8 cellular contexts compared by ENCODE assay signal in the genomic region with DNA sequence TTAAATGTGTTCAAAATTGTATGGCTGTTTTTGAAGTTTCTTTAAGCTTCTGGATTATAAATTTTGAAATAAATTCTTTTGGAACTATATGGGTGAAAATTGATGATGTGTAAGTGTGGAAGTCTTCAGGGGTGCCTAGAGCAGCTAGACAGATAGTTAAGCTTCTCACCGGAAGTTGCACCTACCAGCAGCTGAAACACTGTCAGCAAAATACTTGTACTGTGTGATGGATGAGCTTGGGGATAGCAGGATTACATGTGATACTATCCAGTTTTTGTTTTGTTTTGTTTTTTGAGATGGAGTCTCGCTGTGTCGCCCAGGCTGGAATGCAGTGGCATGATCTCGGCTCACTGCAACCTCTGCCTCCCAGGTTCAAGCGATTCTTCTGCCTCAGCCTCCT. TPM values are rescaled to one million over a fixed set of nuclear protein-coding genes. Genes with fewer than 3 reads are reported as not detected.
DNase-seq lines count a peak whose midpoint lies in the region; ATAC-seq and TF ChIP-seq lines count a peak whose summit lies in the region.
"Not testable (repeated sequence)": the region's sequence is repeated elsewhere in the genome, so short reads cannot be mapped to it uniquely, and the experiment has no call there.

No MANE protein-coding gene starts in this region.

- not testable (repeated sequence) for H3K4me3 ChIP-seq in CD8-positive, alpha-beta T cell (ENCODE audit: low read depth, low read length)

- TF ChIP-seq CTCF in CD8-positive, alpha-beta T cell (IDR thresholded peaks at IDR 0.05); natural killer cell (IDR thresholded peaks at IDR 0.05): not testable (repeated sequence)

- H3K27me3 Mint-ChIP-seq in CD8-positive, alpha-beta T cell (ENCODE audit: low read depth); activated CD4-positive, alpha-beta T cell treated with anti-CD3 and anti-CD28 coated beads for 36 hours; activated CD8-positive, alpha-beta T cell treated with anti-CD3 and anti-CD28 coated beads, Interleukin-2, amount 10 ng/mL, durations not matched to agents 7 days and 5 days (ENCODE audit: low read depth); activated T-helper 1 cell treated with anti-CD3 and anti-CD28 coated beads, Interleukin-12 subunit alpha, Interleukin-12 subunit beta, Interleukin-2, Interleukin-4 antibody, amounts not matched to agents 30 ng/mL and 10 ng/mL and 1 ng/mL, durations not matched to agents 14 hours and 24 hours and 36 hours (ENCODE audit: insufficient read depth); activated naive CD4-positive, alpha-beta T cell treated with anti-CD3 and anti-CD28 coated beads, Interleukin-2, amount 50 U/mL, for 24 hours; central memory CD8-positive, alpha-beta T cell; natural killer cell (ENCODE audit: low read depth in 2 of 2); stimulated activated naive CD8-positive, alpha-beta T cell treated with anti-CD3 and anti-CD28 coated beads, Interleukin-15, amount 100 ng/mL, for 72 hours: not testable (repeated sequence)

- H3K27me3 ChIP-seq in CD8-positive, alpha-beta T cell (ENCODE audit: insufficient read depth, low read length), result not testable (repeated sequence)

- peaks cover 10% of the 10 kb centered on the region for H3K36me3 ChIP-seq in CD8-positive, alpha-beta T cell (ENCODE audit: insufficient read depth, low read length)

- peak in 1 of 7 experiments; percentile 37 for DNase-seq in CD8-positive, alpha-beta T cell
- DNase-seq in activated CD4-positive, alpha-beta T cell treated with anti-CD3 and anti-CD28 coated beads for 36 hours; activated T-helper 1 cell treated with anti-CD3 and anti-CD28 coated beads, Interleukin-12 subunit alpha, Interleukin-12 subunit beta, Interleukin-2, Interleukin-4 antibody, amounts not matched to agents 30 ng/mL and 10 ng/mL and 1 ng/mL, durations not matched to agents 14 hours and 24 hours and 36 hours (ENCODE audit: low spot score); natural killer cell; stimulated activated naive CD8-positive, alpha-beta T cell treated with anti-CD3 and anti-CD28 coated beads, Interleukin-15, amount 100 ng/mL, for 72 hours: not testable (repeated sequence)
- DNase-seq in activated CD8-positive, alpha-beta T cell treated with anti-CD3 and anti-CD28 coated beads, Interleukin-2, amount 10 ng/mL, durations not matched to agents 7 days and 5 days, result peak; percentile 40
- peak in 1 of 2 donors; percentile 13 for DNase-seq in central memory CD8-positive, alpha-beta T cell (ENCODE audit: low spot score in 2 of 2)

- peaks cover 82% of the 10 kb centered on the region for H3K4me1 Mint-ChIP-seq in CD8-positive, alpha-beta T cell (ENCODE audit: low read depth)
- H3K4me1 Mint-ChIP-seq in activated CD4-positive, alpha-beta T cell treated with anti-CD3 and anti-CD28 coated beads for 36 hours, result peaks cover 81% of the 10 kb centered on the region
- H3K4me1 Mint-ChIP-seq in activated CD8-positive, alpha-beta T cell treated with anti-CD3 and anti-CD28 coated beads, Interleukin-2, amount 10 ng/mL, durations not matched to agents 7 days and 5 days (ENCODE audit: low read depth), result peaks cover 81% of the 10 kb centered on the region
- peaks cover 73% of the 10 kb centered on the region for H3K4me1 Mint-ChIP-seq in activated T-helper 1 cell treated with anti-CD3 and anti-CD28 coated beads, Interleukin-12 subunit alpha, Interleukin-12 subunit beta, Interleukin-2, Interleukin-4 antibody, amounts not matched to agents 30 ng/mL and 10 ng/mL and 1 ng/mL, durations not matched to agents 14 hours and 24 hours and 36 hours (ENCODE audit: low read depth)
- H3K4me1 Mint-ChIP-seq in activated naive CD4-positive, alpha-beta T cell treated with anti-CD3 and anti-CD28 coated beads, Interleukin-2, amount 50 U/mL, for 24 hours, result peaks cover 92% of the 10 kb centered on the region
- peaks cover 69% of the 10 kb centered on the region for H3K4me1 Mint-ChIP-seq in central memory CD8-positive, alpha-beta T cell
- peaks cover 52 to 60% of the 10 kb centered on the region in 2 donors for H3K4me1 Mint-ChIP-seq in natural killer cell
- H3K4me1 Mint-ChIP-seq in stimulated activated naive CD8-positive, alpha-beta T cell treated with anti-CD3 and anti-CD28 coated beads, Interleukin-15, amount 100 ng/mL, for 72 hours, result peaks cover 77% of the 10 kb centered on the region

- peaks cover 60% of the 10 kb centered on the region for H3K36me3 Mint-ChIP-seq in CD8-positive, alpha-beta T cell
- H3K36me3 Mint-ChIP-seq in activated CD4-positive, alpha-beta T cell treated with anti-CD3 and anti-CD28 coated beads for 36 hours (ENCODE audit: low read depth), result peaks cover 46% of the 10 kb centered on the region
- peaks cover 84% of the 10 kb centered on the region for H3K36me3 Mint-ChIP-seq in activated CD8-positive, alpha-beta T cell treated with anti-CD3 and anti-CD28 coated beads, Interleukin-2, amount 10 ng/mL, durations not matched to agents 7 days and 5 days (ENCODE audit: low read depth)
- peaks cover 46% of the 10 kb centered on the region for H3K36me3 Mint-ChIP-seq in activated T-helper 1 cell treated with anti-CD3 and anti-CD28 coated beads, Interleukin-12 subunit alpha, Interleukin-12 subunit beta, Interleukin-2, Interleukin-4 antibody, amounts not matched to agents 30 ng/mL and 10 ng/mL and 1 ng/mL, durations not matched to agents 14 hours and 24 hours and 36 hours (ENCODE audit: low read depth)
- H3K36me3 Mint-ChIP-seq in activated naive CD4-positive, alpha-beta T cell treated with anti-CD3 and anti-CD28 coated beads, Interleukin-2, amount 50 U/mL, for 24 hours, result peaks cover 24% of the 10 kb centered on the region
- H3K36me3 Mint-ChIP-seq in central memory CD8-positive, alpha-beta T cell (ENCODE audit: insufficient read depth), result peaks cover 50% of the 10 kb centered on the region
- not testable (repeated sequence) for H3K36me3 Mint-ChIP-seq in natural killer cell

- CTCF ChIA-PET in CD8-positive, alpha-beta T cell (lab: Charles Lee), result interaction anchor here (1.0 to 1.2 kb wide), 2 partner anchors 18 to 20 kb away, joined by 3 to 4 read pairs; a partner anchor contains a TSS
- CTCF ChIA-PET in activated CD4-positive, alpha-beta T cell treated with anti-CD3 and anti-CD28 coated beads for 36 hours (lab: Charles Lee), result interaction anchor here (0.7 to 1.3 kb wide), 4 partner anchors 16 to 62 kb away, joined by 3 to 6 read pairs (median 4); no protein-coding TSS in a partner anchor
- CTCF ChIA-PET in activated CD8-positive, alpha-beta T cell treated with anti-CD3 and anti-CD28 coated beads, Interleukin-2, amount 10 ng/mL, durations not matched to agents 7 days and 5 days (lab: Charles Lee), result interaction anchor here (0.8 to 1.4 kb wide), 5 partner anchors 9 to 45 kb away, joined by 3 to 5 read pairs (median 3); no protein-coding TSS in a partner anchor

- POLR2A ChIA-PET in CD8-positive, alpha-beta T cell (lab: Charles Lee), result interaction anchor here (0.6 to 11.2 kb wide), 8 partner anchors 10 to 156 kb away, joined by 3 to 139 read pairs (median 3); a partner anchor contains a TSS
- POLR2A ChIA-PET in activated CD4-positive, alpha-beta T cell treated with anti-CD3 and anti-CD28 coated beads for 36 hours (lab: Charles Lee), result interaction anchor here (1.3 kb wide), 1 partner anchor 18 kb away, joined by 3 read pairs; no protein-coding TSS in a partner anchor
- POLR2A ChIA-PET in activated CD8-positive, alpha-beta T cell treated with anti-CD3 and anti-CD28 coated beads, Interleukin-2, amount 10 ng/mL, durations not matched to agents 7 days and 5 days (lab: Charles Lee), result interaction anchor here (1.2 to 7.3 kb wide), 2 partner anchors 18 to 50 kb away, joined by 3 to 101 read pairs; a partner anchor contains a TSS

- ATAC-seq in CD8-positive, alpha-beta T cell, result peak; percentile 15
- ATAC-seq in activated CD4-positive, alpha-beta T cell treated with anti-CD3 and anti-CD28 coated beads for 36 hours, result peak; percentile 25
- not testable (repeated sequence) for ATAC-seq in activated CD8-positive, alpha-beta T cell treated with anti-CD3 and anti-CD28 coated beads, Interleukin-2, amount 10 ng/mL, durations not matched to agents 7 days and 5 days; stimulated activated naive CD8-positive, alpha-beta T cell treated with anti-CD3 and anti-CD28 coated beads, Interleukin-15, amount 100 ng/mL, for 72 hours
- ATAC-seq in central memory CD8-positive, alpha-beta T cell (replicated peaks; ENCODE audit: extremely low read depth, poor library complexity, severe bottlenecking), result peak; percentile 29
- ATAC-seq in natural killer cell, result peak; percentile 49 to 81 (median 59)

- not testable (repeated sequence) for H3K27ac ChIP-seq in CD8-positive, alpha-beta T cell (ENCODE audit: low read depth, low read length)

- not testable (repeated sequence) for H3K9me3 Mint-ChIP-seq in CD8-positive, alpha-beta T cell; activated CD4-positive, alpha-beta T cell treated with anti-CD3 and anti-CD28 coated beads for 36 hours (ENCODE audit: low read depth); activated CD8-positive, alpha-beta T cell treated with anti-CD3 and anti-CD28 coated beads, Interleukin-2, amount 10 ng/mL, durations not matched to agents 7 days and 5 days (ENCODE audit: insufficient read depth); activated T-helper 1 cell treated with anti-CD3 and anti-CD28 coated beads, Interleukin-12 subunit alpha, Interleukin-12 subunit beta, Interleukin-2, Interleukin-4 antibody, amounts not matched to agents 30 ng/mL and 10 ng/mL and 1 ng/mL, durations not matched to agents 14 hours and 24 hours and 36 hours; activated naive CD4-positive, alpha-beta T cell treated with anti-CD3 and anti-CD28 coated beads, Interleukin-2, amount 50 U/mL, for 24 hours; central memory CD8-positive, alpha-beta T cell; natural killer cell; stimulated activated naive CD8-positive, alpha-beta T cell treated with anti-CD3 and anti-CD28 coated beads, Interleukin-15, amount 100 ng/mL, for 72 hours

- H3K27ac Mint-ChIP-seq in CD8-positive, alpha-beta T cell, result peak overlapping the region; percentile 84
- peak overlapping the region; percentile 66 for H3K27ac Mint-ChIP-seq in activated CD4-positive, alpha-beta T cell treated with anti-CD3 and anti-CD28 coated beads for 36 hours
- peak overlapping the region; percentile 79 for H3K27ac Mint-ChIP-seq in activated CD8-positive, alpha-beta T cell treated with anti-CD3 and anti-CD28 coated beads, Interleukin-2, amount 10 ng/mL, durations not matched to agents 7 days and 5 days
- peak overlapping the region; percentile 13 for H3K27ac Mint-ChIP-seq in activated T-helper 1 cell treated with anti-CD3 and anti-CD28 coated beads, Interleukin-12 subunit alpha, Interleukin-12 subunit beta, Interleukin-2, Interleukin-4 antibody, amounts not matched to agents 30 ng/mL and 10 ng/mL and 1 ng/mL, durations not matched to agents 14 hours and 24 hours and 36 hours
- peak overlapping the region; percentile 91 for H3K27ac Mint-ChIP-seq in activated naive CD4-positive, alpha-beta T cell treated with anti-CD3 and anti-CD28 coated beads, Interleukin-2, amount 50 U/mL, for 24 hours
- peak overlapping the region; percentile 47 for H3K27ac Mint-ChIP-seq in central memory CD8-positive, alpha-beta T cell (ENCODE audit: low read depth)
- peak overlapping the region; percentile 88 to 91 for H3K27ac Mint-ChIP-seq in natural killer cell
- not testable (repeated sequence) for H3K27ac Mint-ChIP-seq in stimulated activated naive CD8-positive, alpha-beta T cell treated with anti-CD3 and anti-CD28 coated beads, Interleukin-15, amount 100 ng/mL, for 72 hours

- H3K4me3 Mint-ChIP-seq in CD8-positive, alpha-beta T cell, result peak overlapping the region; percentile 48
- not testable (repeated sequence) for H3K4me3 Mint-ChIP-seq in activated CD4-positive, alpha-beta T cell treated with anti-CD3 and anti-CD28 coated beads for 36 hours
- H3K4me3 Mint-ChIP-seq in activated CD8-positive, alpha-beta T cell treated with anti-CD3 and anti-CD28 coated beads, Interleukin-2, amount 10 ng/mL, durations not matched to agents 7 days and 5 days, result peak overlapping the region; percentile 53
- peak overlapping the region; percentile 3 for H3K4me3 Mint-ChIP-seq in activated T-helper 1 cell treated with anti-CD3 and anti-CD28 coated beads, Interleukin-12 subunit alpha, Interleukin-12 subunit beta, Interleukin-2, Interleukin-4 antibody, amounts not matched to agents 30 ng/mL and 10 ng/mL and 1 ng/mL, durations not matched to agents 14 hours and 24 hours and 36 hours
- peak overlapping the region; percentile 74 for H3K4me3 Mint-ChIP-seq in activated naive CD4-positive, alpha-beta T cell treated with anti-CD3 and anti-CD28 coated beads, Interleukin-2, amount 50 U/mL, for 24 hours
- H3K4me3 Mint-ChIP-seq in central memory CD8-positive, alpha-beta T cell, result peak overlapping the region; percentile 71
- peak overlapping the region; percentile 81 for H3K4me3 Mint-ChIP-seq in natural killer cell
- peak overlapping the region; percentile 6 to 59 for H3K4me3 Mint-ChIP-seq in stimulated activated naive CD8-positive, alpha-beta T cell treated with anti-CD3 and anti-CD28 coated beads, Interleukin-15, amount 100 ng/mL, for 72 hours

- intact Hi-C loops in CD8-positive, alpha-beta T cell (cut with DNase I, micrococcal nuclease), result loop anchor here in 1 of 2 experiments (10.0 kb wide), 1 partner anchor 399 kb away; a partner anchor contains a TSS
- intact Hi-C loops in activated CD4-positive, alpha-beta T cell treated with anti-CD3 and anti-CD28 coated beads for 36 hours (cut with DNase I, micrococcal nuclease), result loop anchor here in 1 of 2 experiments (10.0 kb wide), 1 partner anchor 251 kb away; a partner anchor contains a TSS
- intact Hi-C loops in activated T-helper 1 cell treated with anti-CD3 and anti-CD28 coated beads, Interleukin-12 subunit alpha, Interleukin-12 subunit beta, Interleukin-2, Interleukin-4 antibody, amounts not matched to agents 30 ng/mL and 10 ng/mL and 1 ng/mL, durations not matched to agents 14 hours and 24 hours and 36 hours (cut with micrococcal nuclease), result not testable (repeated sequence)
- intact Hi-C loops in natural killer cell (cut with micrococcal nuclease), result loop anchor here (10.0 kb wide), 1 partner anchor 359 kb away; no protein-coding TSS in a partner anchor

- H3K4me1 ChIP-seq in CD8-positive, alpha-beta T cell (ENCODE audit: insufficient read depth, low read length), result peaks cover 81% of the 10 kb centered on the region

- not testable (repeated sequence) for H3K9me3 ChIP-seq in CD8-positive, alpha-beta T cell (ENCODE audit: low read length)

RNA-seq across cellular contexts. Expression of a gene that starts 19.7 kb away (rescaled TPM):
- 10 to 100 TPM; 98.1 to 98.4 TPM for total RNA-seq in CD8-positive, alpha-beta T cell
- total RNA-seq in activated CD4-positive, alpha-beta T cell treated with anti-CD3 and anti-CD28 coated beads for 36 hours, result 10 to 100 TPM; 65.6 to 67.6 TPM
- 100 to 1,000 TPM; 137 to 138 TPM for total RNA-seq in activated CD8-positive, alpha-beta T cell treated with anti-CD3 and anti-CD28 coated beads, Interleukin-2, amount 10 ng/mL, durations not matched to agents 7 days and 5 days
- total RNA-seq in activated T-helper 1 cell treated with anti-CD3 and anti-CD28 coated beads, Interleukin-12 subunit alpha, Interleukin-12 subunit beta, Interleukin-2, Interleukin-4 antibody, amounts not matched to agents 30 ng/mL and 10 ng/mL and 1 ng/mL, durations not matched to agents 14 hours and 24 hours and 36 hours, result 61.5 and 66.1 TPM in 2 replicates
- 100 to 1,000 TPM; 140 to 222 (median 175) TPM for total RNA-seq in natural killer cell

RNA-seq across cellular contexts. Expression of a gene that starts 49.1 kb away (rescaled TPM):
- total RNA-seq in CD8-positive, alpha-beta T cell, result 10 to 100 TPM; 56.4 to 63.4 TPM
- total RNA-seq in activated CD4-positive, alpha-beta T cell treated with anti-CD3 and anti-CD28 coated beads for 36 hours, result 10 to 100 TPM; 22.7 to 25.9 TPM
- total RNA-seq in activated CD8-positive, alpha-beta T cell treated with anti-CD3 and anti-CD28 coated beads, Interleukin-2, amount 10 ng/mL, durations not matched to agents 7 days and 5 days, result 10 to 100 TPM; 54.0 to 56.8 TPM
- total RNA-seq in activated T-helper 1 cell treated with anti-CD3 and anti-CD28 coated beads, Interleukin-12 subunit alpha, Interleukin-12 subunit beta, Interleukin-2, Interleukin-4 antibody, amounts not matched to agents 30 ng/mL and 10 ng/mL and 1 ng/mL, durations not matched to agents 14 hours and 24 hours and 36 hours, result 16.6 and 16.9 TPM in 2 replicates
- 10 to 100 TPM; 22.0 to 33.2 (median 23.2) TPM for total RNA-seq in natural killer cell
